In the genomic region with DNA sequence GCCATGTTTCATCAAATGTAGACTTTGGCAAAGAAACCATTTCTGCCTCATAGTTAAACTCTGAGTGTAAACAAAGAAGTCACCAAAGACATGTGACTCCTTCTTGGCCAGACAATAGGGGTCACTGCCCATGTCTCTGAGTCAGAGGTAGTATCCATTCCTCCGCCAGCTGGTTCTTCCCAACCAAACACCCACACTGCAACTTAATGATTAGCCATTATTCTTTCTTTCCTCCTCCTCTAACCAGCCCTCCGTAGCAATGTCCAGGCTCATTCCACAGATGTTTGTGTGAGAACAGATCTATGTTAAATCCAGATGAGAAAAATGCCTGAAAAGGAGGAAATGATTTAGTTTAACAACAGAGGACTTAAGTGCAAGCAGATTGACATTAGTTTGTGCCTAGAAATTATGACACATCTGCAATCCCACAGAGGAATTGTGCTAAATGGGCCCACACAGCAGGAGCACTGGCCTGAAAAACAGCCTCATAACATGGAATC, we compare ENCODE assay signal across 9 cellular contexts.
DNase-seq lines count a peak whose midpoint lies in the region; ATAC-seq and TF ChIP-seq lines count a peak whose summit lies in the region.
"Had no signal": no experiment of that assay in that cellular context is flagged by ENCODE, and none has a peak within 500 bp of the region (broad histone marks: within the 10 kb centered on the region; RNA-seq: fewer than 3 reads in every experiment).

No MANE protein-coding gene starts in this region.

- ATAC-seq in SK-N-SH treated with all-trans-retinoic acid at 6 μM for 48 hours (peak; percentile 93), GM18511 (IDR thresholded peaks at IDR 0.05; ENCODE audit: unreplicated experiment) (no peak)

- DNase-seq in DMS53 treated with DMSO at 0.1 percent for 48 hours (lab: John Stamatoyannopoulos, UW; ENCODE audit: unreplicated experiment) (peak; percentile 11), foreskin melanocyte (peak; percentile 59), pons (ENCODE audit: low spot score) (peak; percentile 11), hypothalamus (lab: John Stamatoyannopoulos, UW) (no peak), NCI-H1417 (lab: John Stamatoyannopoulos, UW) (no peak), anterior cingulate cortex (lab: John Stamatoyannopoulos, UW) (no peak)
- DNase-seq: DMS 273 treated with DMSO at 0.1 percent for 48 hours had no signal

TF ChIP-seq in SK-N-SH treated with all-trans-retinoic acid at 6 μM for 48 hours, 23 proteins besides CTCF, POLR2A, EP300 and RAD21:
- no peak for TF ChIP-seq ZNF565 (CRISPR knock-in tag; conservative IDR thresholded peaks at IDR 0.05; ENCODE audit: low read depth)
- no peak for TF ChIP-seq ZNF8 (CRISPR knock-in tag; IDR thresholded peaks at IDR 0.05)
- no peak for TF ChIP-seq PPARA (CRISPR knock-in tag; IDR thresholded peaks at IDR 0.05; ENCODE audit: borderline replicate concordance)

Comparison
In these comparisons a context has a peak if more than half of its experiments do, and no peak if none do; other contexts are left out.
1. DNase-seq: peak in DMS53 treated with DMSO at 0.1 percent for 48 hours (single experiment), foreskin melanocyte (single experiment) and pons (single experiment); none in hypothalamus (0 of 51), NCI-H1417 (0 of 3) and anterior cingulate cortex (0 of 58).